11 cellular contexts compared by ENCODE assay signal in genomic region chr22:24043465-24043864, GRCh38. TPM values are rescaled to one million over a fixed set of nuclear protein-coding genes. Genes with fewer than 3 reads are reported as not detected.
"Had no signal": no experiment of that assay in that cellular context is flagged by ENCODE, and none has a peak within 500 bp of the region (broad histone marks: within the 10 kb centered on the region; RNA-seq: fewer than 3 reads in every experiment).

No MANE protein-coding gene starts in this region.

RNA-seq across cellular contexts. Expression of gene GSTT4, which starts 38.2 kb away (rescaled TPM):
- total RNA-seq: activated CD4-positive, alpha-beta memory T cell treated with anti-CD3 and anti-CD28 coated beads, Interleukin-2, amount 10 ng/mL, durations not matched to agents 7 days and 5 days; activated CD4-positive, alpha-beta T cell treated with anti-CD3 and anti-CD28 coated beads for 36 hours; activated CD8-positive, alpha-beta memory T cell treated with anti-CD3 and anti-CD28 coated beads for 36 hours; activated naive CD8-positive, alpha-beta T cell treated with anti-CD3 and anti-CD28 coated beads for 36 hours; activated T-cell treated with anti-CD3 and anti-CD28 coated beads, Interleukin-2, amount 50 U/mL, for 72 hours; activated T-helper 2 cell treated with anti-CD3 and anti-CD28 coated beads, Interferon-gamma antibody, Interleukin-2, Interleukin-4, amounts not matched to agents 10 μg/mL and 5 μg/mL and 100 μg/mL, durations not matched to agents 14 hours and 24 hours and 36 hours; adrenal gland; breast epithelium; NCI-H460; RPMI7951; T-helper 2 cell treated with Interferon-gamma antibody and Interleukin-4, amounts not matched to agents 100 ng/mL and 5 ng/mL, for 36 hours had no signal
- polyA plus RNA-seq: adrenal gland had no signal
